9 cellular contexts compared by ENCODE assay signal in genomic region chr1:52424238-52424637, GRCh38. TPM values are rescaled to one million over a fixed set of nuclear protein-coding genes. Genes with fewer than 3 reads are reported as not detected.
A peak's percentile ranks its signal among the peaks of the same experiment; 100 is the strongest.
DNase-seq lines count a peak whose midpoint lies in the region; ATAC-seq and TF ChIP-seq lines count a peak whose summit lies in the region.
"Had no signal": no experiment of that assay in that cellular context is flagged by ENCODE, and none has a peak within 500 bp of the region (broad histone marks: within the 10 kb centered on the region; RNA-seq: fewer than 3 reads in every experiment).

No MANE protein-coding gene starts in this region.

- no peaks in the 10 kb centered on the region for H3K27me3 Mint-ChIP-seq in brain

- H3K27ac ChIP-seq in cardiac muscle cell (peak overlapping the region; percentile 84), right atrium auricular region (no peak overlapping the region)
- H3K27ac ChIP-seq: epithelial cell of prostate had no signal

- H3K27ac Mint-ChIP-seq in brain, result peak overlapping the region in 3 of 5 experiments; percentile 9 to 85 (median 12)

- TF ChIP-seq CTCF in cardiac muscle cell (IDR thresholded peaks at IDR 0.05; ENCODE audit: low read depth, low read length) (no peak), right atrium auricular region (IDR thresholded peaks at IDR 0.05) (no peak), brain (conservative IDR thresholded peaks at IDR 0.05) (no peak)

- peaks cover 8% of the 10 kb centered on the region for H3K4me1 ChIP-seq in cardiac muscle cell (ENCODE audit: low read depth)
- peaks cover 0 to 7% of the 10 kb centered on the region in 2 donors for H3K4me1 ChIP-seq in right atrium auricular region

- peak; percentile 95 for ATAC-seq in stimulated activated naive CD8-positive, alpha-beta T cell treated with anti-CD3 and anti-CD28 coated beads, Interleukin-15, Interleukin-2, amounts not matched to agents 100 U/mL and 50 U/mL, for 24 hours
- ATAC-seq in GM19351 (IDR thresholded peaks at IDR 0.05; ENCODE audit: unreplicated experiment), result no peak

- peaks cover 5% of the 10 kb centered on the region for H3K4me1 Mint-ChIP-seq in brain

- no peaks in the 10 kb centered on the region for H3K27me3 ChIP-seq in cardiac muscle cell
- H3K27me3 ChIP-seq in right atrium auricular region, result no peaks in the 10 kb centered on the region

- H3K9me3 ChIP-seq in cardiac muscle cell (ENCODE audit: low read depth), result no peaks in the 10 kb centered on the region
- H3K9me3 ChIP-seq in right atrium auricular region, result no peaks in the 10 kb centered on the region

- no peak overlapping the region for H3K4me3 Mint-ChIP-seq in brain

- H3K36me3 Mint-ChIP-seq in brain, result peaks cover 64% of the 10 kb centered on the region

- peak; percentile 2 to 12 for DNase-seq in cardiac muscle cell (ENCODE audit: low read depth in 1 of 2, low spot score in 1 of 2)
- DNase-seq in right atrium auricular region (ENCODE audit: low spot score), result no peak
- peak; percentile 34 for DNase-seq in T follicular helper cell (ENCODE audit: low read depth)
- no peak for DNase-seq in stimulated activated naive CD8-positive, alpha-beta T cell treated with anti-CD3 and anti-CD28 coated beads, Interleukin-15, Interleukin-2, amounts not matched to agents 100 U/mL and 50 U/mL, for 24 hours
- DNase-seq in OCI-M2 (lab: John Stamatoyannopoulos, UW; ENCODE audit: unreplicated experiment), result no peak
- DNase-seq in stimulated activated CD4-positive, alpha-beta T cell treated with anti-CD3 and anti-CD28 coated beads, Interleukin-15, amount 100 ng/mL, for 24 hours, result no peak

- no peak overlapping the region for H3K4me3 ChIP-seq in cardiac muscle cell
- no peak overlapping the region for H3K4me3 ChIP-seq in right atrium auricular region

- H3K9me3 Mint-ChIP-seq in brain, result no peaks in the 10 kb centered on the region

- H3K36me3 ChIP-seq in cardiac muscle cell, result peaks cover 28% of the 10 kb centered on the region
- H3K36me3 ChIP-seq in right atrium auricular region, result peaks cover 24% of the 10 kb centered on the region

RNA-seq across cellular contexts. Expression of gene PRPF38A, which starts 19.8 kb away (rescaled TPM):
- 18.0 and 18.9 TPM in 2 replicates for total RNA-seq in cardiac muscle cell
- polyA plus RNA-seq in cardiac muscle cell, result 43.4 and 53.4 TPM in 2 replicates
- 1 to 10 TPM; 5.9 to 7.2 TPM for total RNA-seq in right atrium auricular region
- polyA plus RNA-seq in brain (ENCODE audit: insufficient read depth, low read depth, low replicate concordance), result 35.8 TPM

RNA-seq across cellular contexts. Expression of gene ORC1, which starts 20.0 kb away (rescaled TPM):
- total RNA-seq in cardiac muscle cell (2.2 and 4.5 TPM in 2 replicates), right atrium auricular region (under 1 TPM in 1 of 2 donors, not detected in 1; 0.28 TPM)
- polyA plus RNA-seq in cardiac muscle cell (3.4 and 4.6 TPM in 2 replicates), brain (ENCODE audit: insufficient read depth, low read depth, low replicate concordance) (8.3 TPM)

RNA-seq across cellular contexts. Expression of gene CC2D1B, which starts 58.2 kb away (rescaled TPM):
- total RNA-seq in cardiac muscle cell, result 15.0 and 16.8 TPM in 2 replicates
- 4.8 and 14.4 TPM in 2 replicates for polyA plus RNA-seq in cardiac muscle cell
- total RNA-seq in right atrium auricular region, result 10 to 100 TPM; 11.0 to 20.6 TPM
- polyA plus RNA-seq in brain (ENCODE audit: insufficient read depth, low read depth, low replicate concordance), result 22.1 TPM

Comparison
In these comparisons a context has a peak if more than half of its experiments do, and no peak if none do; other contexts are left out.
1. DNase-seq: peak in cardiac muscle cell (2 of 2) and T follicular helper cell (single experiment); none in right atrium auricular region (single experiment), stimulated activated naive CD8-positive, alpha-beta T cell treated with anti-CD3 and anti-CD28 coated beads, Interleukin-15, Interleukin-2, amounts not matched to agents 100 U/mL and 50 U/mL, for 24 hours (single experiment), OCI-M2 (single experiment) and stimulated activated CD4-positive, alpha-beta T cell treated with anti-CD3 and anti-CD28 coated beads, Interleukin-15, amount 100 ng/mL, for 24 hours (single experiment).